Comparison of ENCODE assay signal across 16 cellular contexts in the genomic region with DNA sequence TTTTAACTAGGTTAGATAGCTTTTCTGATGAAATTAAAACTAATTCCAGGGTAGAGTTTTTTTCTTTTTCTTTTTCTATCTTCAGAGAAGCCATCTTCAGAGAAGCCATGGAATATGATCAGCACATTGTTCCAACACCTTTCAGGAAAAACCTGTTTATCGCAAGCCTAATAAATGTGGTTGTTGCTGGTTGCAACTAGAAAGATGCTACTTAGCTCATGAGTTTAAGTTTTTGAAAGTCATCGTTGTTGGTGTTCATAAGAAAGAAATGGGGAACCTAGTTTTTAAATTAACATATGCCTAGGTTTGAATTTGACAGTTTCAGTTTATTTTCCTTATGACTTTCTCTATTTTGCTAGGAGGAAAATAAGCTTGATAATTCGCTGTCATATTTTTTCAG. TPM values are rescaled to one million over a fixed set of nuclear protein-coding genes. Genes with fewer than 3 reads are reported as not detected.
DNase-seq lines count a peak whose midpoint lies in the region; ATAC-seq and TF ChIP-seq lines count a peak whose summit lies in the region.
"Had no signal": no experiment of that assay in that cellular context is flagged by ENCODE, and none has a peak within 500 bp of the region (broad histone marks: within the 10 kb centered on the region; RNA-seq: fewer than 3 reads in every experiment).

No MANE protein-coding gene starts in this region.

- peaks cover 41% of the 10 kb centered on the region for H3K4me1 Mint-ChIP-seq in stimulated activated memory B cell treated with anti-CD40 and anti-IgM and Interleukin-4, amounts not matched to agents 10 μg/mL and 1 μg/mL and 100 μg/mL, for 72 hours

- no peak overlapping the region for H3K9ac ChIP-seq in SK-N-SH
- H3K9ac ChIP-seq in OCI-LY1 (ENCODE audit: low read length), result peak overlapping the region; percentile 0; the same call in 1 of the 2 replicates
- H3K9ac ChIP-seq in endocrine pancreas (ENCODE audit: control insufficient read depth, insufficient read depth, low read length), result no peak overlapping the region

- TF ChIP-seq CTCF in SK-N-SH (IDR thresholded peaks at IDR 0.05) (no peak), OCI-LY1 (IDR thresholded peaks at IDR 0.05; ENCODE audit: low read length) (no peak), esophagus squamous epithelium (IDR thresholded peaks at IDR 0.05) (no peak)

- H3K9me3 ChIP-seq in SK-N-SH (no peaks in the 10 kb centered on the region), OCI-LY1 (ENCODE audit: low read length) (no peaks in the 10 kb centered on the region), endocrine pancreas (ENCODE audit: control insufficient read depth, low read length) (no peaks in the 10 kb centered on the region), esophagus squamous epithelium (no peaks in the 10 kb centered on the region)
- H3K9me3 ChIP-seq: HAP-1, SJSA1 had no signal

- 0 out of 2 replicates have a peak overlapping the region, but pooled peaks have one; percentile 2 for H3K4me2 ChIP-seq in SK-N-SH
- peak overlapping the region; percentile 42 for H3K4me2 ChIP-seq in OCI-LY1 (ENCODE audit: low read length)

- H2AFZ ChIP-seq in SK-N-SH (ENCODE audit: low read depth) (no peak overlapping the region), OCI-LY1 (ENCODE audit: low read length) (no peak overlapping the region)

- peak overlapping the region; percentile 55 for H3K27ac Mint-ChIP-seq in stimulated activated memory B cell treated with anti-CD40 and anti-IgM and Interleukin-4, amounts not matched to agents 10 μg/mL and 1 μg/mL and 100 μg/mL, for 72 hours
- H3K27ac Mint-ChIP-seq: activated CD4-positive, alpha-beta memory T cell treated with anti-CD3 and anti-CD28 coated beads for 36 hours; activated T-helper 1 cell treated with anti-CD3 and anti-CD28 coated beads, Interleukin-12 subunit alpha, Interleukin-12 subunit beta, Interleukin-2, Interleukin-4 antibody, amounts not matched to agents 30 ng/mL and 10 ng/mL and 1 ng/mL, durations not matched to agents 14 hours and 24 hours and 36 hours had no signal

- H3K36me3 ChIP-seq in SK-N-SH (replicated peaks in 1 of 2; ENCODE audit: control insufficient read depth in 1 of 2, insufficient read depth in 2 of 2, low read length in 1 of 2), result peaks cover 0 to 15% of the 10 kb centered on the region in 2 experiments
- H3K36me3 ChIP-seq in OCI-LY1 (ENCODE audit: insufficient read depth, low read length), result peaks cover 10% of the 10 kb centered on the region; the same call in 1 of the 2 replicates
- H3K36me3 ChIP-seq in endocrine pancreas (ENCODE audit: control insufficient read depth, insufficient read depth, low read length), result no peaks in the 10 kb centered on the region
- H3K36me3 ChIP-seq in esophagus squamous epithelium, result peaks cover 0 to 4% (median 0%) of the 10 kb centered on the region in 3 donors
- H3K36me3 ChIP-seq: HAP-1 had no signal

- peaks cover 0 to 5% of the 10 kb centered on the region in 2 experiments; a peak in 2 of 4 replicates for H3K4me1 ChIP-seq in SK-N-SH (ENCODE audit: control insufficient read depth in 1 of 2, insufficient read depth in 2 of 2, low read depth in 1 of 2, low read length in 1 of 2)
- peaks cover 91% of the 10 kb centered on the region for H3K4me1 ChIP-seq in OCI-LY1 (ENCODE audit: insufficient read depth, low read length, severe bottlenecking)
- H3K4me1 ChIP-seq in endocrine pancreas (ENCODE audit: control insufficient read depth, insufficient read depth, low read length), result peaks cover 23% of the 10 kb centered on the region
- H3K4me1 ChIP-seq in esophagus squamous epithelium, result peaks cover 12 to 66% (median 19%) of the 10 kb centered on the region in 3 donors

- H3K4me3 Mint-ChIP-seq in stimulated activated memory B cell treated with anti-CD40 and anti-IgM and Interleukin-4, amounts not matched to agents 10 μg/mL and 1 μg/mL and 100 μg/mL, for 72 hours, result peak overlapping the region; percentile 26
- H3K4me3 Mint-ChIP-seq: activated CD4-positive, alpha-beta memory T cell treated with anti-CD3 and anti-CD28 coated beads for 36 hours; activated T-helper 1 cell treated with anti-CD3 and anti-CD28 coated beads, Interleukin-12 subunit alpha, Interleukin-12 subunit beta, Interleukin-2, Interleukin-4 antibody, amounts not matched to agents 30 ng/mL and 10 ng/mL and 1 ng/mL, durations not matched to agents 14 hours and 24 hours and 36 hours had no signal

- DNase-seq in SK-N-SH, result no peak
- no peak for DNase-seq in SKM-1 (lab: John Stamatoyannopoulos, UW; ENCODE audit: unreplicated experiment)
- no peak for DNase-seq in esophagus squamous epithelium (lab: John Stamatoyannopoulos, UW)
- no peak for DNase-seq in SW480 (ENCODE audit: low spot score)
- DNase-seq: ACHN; activated CD4-positive, alpha-beta memory T cell treated with anti-CD3 and anti-CD28 coated beads for 36 hours; EL; NCI-H1048; occipital lobe had no signal

- no peak for TF ChIP-seq RAD21 in SK-N-SH (IDR thresholded peaks at IDR 0.05; ENCODE audit: low read length)

- no peak for TF ChIP-seq EP300 in SK-N-SH (IDR thresholded peaks at IDR 0.05; ENCODE audit: borderline replicate concordance in 1 of 2, low read depth in 1 of 2, low read length in 1 of 2)

- H3K27ac ChIP-seq in SK-N-SH (ENCODE audit: low read depth in 2 of 2, low read length in 1 of 2) (no peak overlapping the region), OCI-LY1 (ENCODE audit: low read depth, low read length, poor library complexity, severe bottlenecking) (peak overlapping the region; percentile 57), esophagus squamous epithelium (peak overlapping the region in 1 of 4 donors; percentile 46)
- H3K27ac ChIP-seq: SJSA1 had no signal

- H3K27me3 Mint-ChIP-seq in stimulated activated memory B cell treated with anti-CD40 and anti-IgM and Interleukin-4, amounts not matched to agents 10 μg/mL and 1 μg/mL and 100 μg/mL, for 72 hours, result no peaks in the 10 kb centered on the region
- H3K27me3 Mint-ChIP-seq: activated CD4-positive, alpha-beta memory T cell treated with anti-CD3 and anti-CD28 coated beads for 36 hours had no signal

- H3K79me2 ChIP-seq in SK-N-SH (ENCODE audit: insufficient read depth) (peaks cover 99% of the 10 kb centered on the region), OCI-LY1 (ENCODE audit: insufficient read depth, low read length) (peaks cover 90% of the 10 kb centered on the region)

- no peak for ATAC-seq in SK-N-SH treated with all-trans-retinoic acid at 6 μM for 48 hours
- ATAC-seq in stimulated activated memory B cell treated with anti-CD40 and anti-IgM and Interleukin-4, amounts not matched to agents 10 μg/mL and 1 μg/mL and 100 μg/mL, for 72 hours, result no peak

- CTCF ChIA-PET in SK-N-SH (lab: Yijun Ruan, JAX), result interaction anchor here (0.8 to 1.5 kb wide), 4 partner anchors 11 to 150 kb away, joined by 3 to 6 read pairs (median 3); a partner anchor contains a TSS

- no peaks in the 10 kb centered on the region for H3F3A ChIP-seq in SK-N-SH (replicated peaks; ENCODE audit: insufficient read depth)
- H3F3A ChIP-seq in OCI-LY1 (ENCODE audit: insufficient read depth, low read length), result no peaks in the 10 kb centered on the region

- H3K9me3 Mint-ChIP-seq in stimulated activated memory B cell treated with anti-CD40 and anti-IgM and Interleukin-4, amounts not matched to agents 10 μg/mL and 1 μg/mL and 100 μg/mL, for 72 hours, result no peaks in the 10 kb centered on the region
- H3K9me3 Mint-ChIP-seq: activated CD4-positive, alpha-beta memory T cell treated with anti-CD3 and anti-CD28 coated beads for 36 hours; activated T-helper 1 cell treated with anti-CD3 and anti-CD28 coated beads, Interleukin-12 subunit alpha, Interleukin-12 subunit beta, Interleukin-2, Interleukin-4 antibody, amounts not matched to agents 30 ng/mL and 10 ng/mL and 1 ng/mL, durations not matched to agents 14 hours and 24 hours and 36 hours had no signal

- POLR2A ChIA-PET in SK-N-SH (lab: Yijun Ruan, JAX), result no interaction called here

- peaks cover 36% of the 10 kb centered on the region for H3K36me3 Mint-ChIP-seq in stimulated activated memory B cell treated with anti-CD40 and anti-IgM and Interleukin-4, amounts not matched to agents 10 μg/mL and 1 μg/mL and 100 μg/mL, for 72 hours

- H4K20me1 ChIP-seq in SK-N-SH (ENCODE audit: insufficient read depth), result peaks cover 14% of the 10 kb centered on the region; the same call in 1 of the 2 replicates
- H4K20me1 ChIP-seq in OCI-LY1 (ENCODE audit: insufficient read depth, low read length), result no peaks in the 10 kb centered on the region

- 96% methylated on average over 3 of the region's 3 CpGs for WGBS in SK-N-SH (ENCODE audit: low lambda C conversion rate)
- 77 to 84% methylated on average over 3 of the region's 3 CpGs for WGBS in esophagus squamous epithelium, 2 donors

- H3K27me3 ChIP-seq in SK-N-SH (ENCODE audit: insufficient read depth) (no peaks in the 10 kb centered on the region), OCI-LY1 (ENCODE audit: insufficient read depth, low read length) (no peaks in the 10 kb centered on the region), endocrine pancreas (ENCODE audit: control insufficient read depth, insufficient read depth, low read length) (no peaks in the 10 kb centered on the region), esophagus squamous epithelium (no peaks in the 10 kb centered on the region)
- H3K27me3 ChIP-seq: SJSA1 had no signal

- intact Hi-C loops in esophagus squamous epithelium (cut with DNase I), result no loop called here

- H3K4me3 ChIP-seq in SK-N-SH (ENCODE audit: low read depth in 2 of 2, low read length in 1 of 2), result no peak overlapping the region
- peak overlapping the region; percentile 17 for H3K4me3 ChIP-seq in OCI-LY1 (ENCODE audit: low read depth, low read length, poor library complexity, severe bottlenecking)
- H3K4me3 ChIP-seq in endocrine pancreas (ENCODE audit: control insufficient read depth, insufficient read depth, low read length), result peak overlapping the region; percentile 99
- H3K4me3 ChIP-seq in esophagus squamous epithelium, result no peak overlapping the region
- H3K4me3 ChIP-seq: HAP-1, SJSA1 had no signal

- TF ChIP-seq POLR2A in esophagus squamous epithelium (IDR thresholded peaks at IDR 0.05), result no peak

- H3K9me2 ChIP-seq in SK-N-SH (no peaks in the 10 kb centered on the region), OCI-LY1 (ENCODE audit: low read depth, low read length) (no peaks in the 10 kb centered on the region)

TF ChIP-seq in SK-N-SH treated with all-trans-retinoic acid at 6 μM for 48 hours, 23 proteins besides CTCF, POLR2A, EP300 and RAD21 (continues in another document):
- TF ChIP-seq ZNF8 (CRISPR knock-in tag; IDR thresholded peaks at IDR 0.05), result no peak
- no peak for TF ChIP-seq BACH2 (CRISPR knock-in tag; IDR thresholded peaks at IDR 0.05; ENCODE audit: borderline replicate concordance)
- no peak for TF ChIP-seq ZNF70 (CRISPR knock-in tag; IDR thresholded peaks at IDR 0.05)
- no peak for TF ChIP-seq TOX (CRISPR knock-in tag; IDR thresholded peaks at IDR 0.05; ENCODE audit: borderline replicate concordance)

RNA-seq across cellular contexts. Expression of a gene that starts 7.6 kb away (rescaled TPM):
- 6.8 and 9.4 TPM in 2 replicates for polyA plus RNA-seq in SK-N-SH (2012; rRNA removed)
- polyA plus RNA-seq in SK-N-SH (2012; cell fraction: cytosol; rRNA removed), result 6.7 and 7.2 TPM in 2 replicates
- 6.8 and 11.4 TPM in 2 replicates for polyA plus RNA-seq in SK-N-SH (2012; cell fraction: nucleus; rRNA removed)
- 10 to 100 TPM; 33.2 to 51.6 (median 44.8) TPM for total RNA-seq in esophagus squamous epithelium

Comparison
In these comparisons a context has a peak if more than half of its experiments do, and no peak if none do; other contexts are left out.
1. H3K4me3 ChIP-seq: peak in OCI-LY1 (single experiment) and endocrine pancreas (single experiment); none in SK-N-SH (0 of 2) and esophagus squamous epithelium (0 of 4).